8 cellular contexts compared by ENCODE assay signal in genomic region chr2:113587201-113587600, GRCh38. TPM values are rescaled to one million over a fixed set of nuclear protein-coding genes. Genes with fewer than 3 reads are reported as not detected.
A peak's percentile ranks its signal among the peaks of the same experiment; 100 is the strongest.
DNase-seq lines count a peak whose midpoint lies in the region; ATAC-seq and TF ChIP-seq lines count a peak whose summit lies in the region.
"Not testable (repeated sequence)": the region's sequence is repeated elsewhere in the genome, so short reads cannot be mapped to it uniquely, and the experiment has no call there.

No MANE protein-coding gene starts in this region.

- not testable (repeated sequence) for BruUV-seq in Panc1 (replicated peaks; lab: Mats Ljungman, UMichigan)

- CTCF ChIA-PET in Panc1 (lab: Charles Lee) = not testable (repeated sequence)

- intact Hi-C loops in Panc1 (cut with micrococcal nuclease; ENCODE audit: unreplicated experiment); head of caudate nucleus (cut with DNase I): not testable (repeated sequence)

- not testable (repeated sequence) for H3K4me1 ChIP-seq in Panc1 (ENCODE audit: control insufficient read depth, insufficient read depth, low read length)

- not testable (repeated sequence) for H3K27ac Mint-ChIP-seq in naive B cell

- not testable (repeated sequence) for ATAC-seq in Panc1; naive B cell (ENCODE audit: low read depth in 2 of 2)

- H3K27me3 Mint-ChIP-seq in naive B cell = not testable (repeated sequence)

- DNase-seq in A172 (ENCODE audit: low spot score) (peak; percentile 9), GM12865 (ENCODE audit: low read depth) (peak; percentile 41), Panc1 (ENCODE audit: low read depth, low spot score) (peak; percentile 36), brain microvascular endothelial cell (peak; percentile 64), head of caudate nucleus (peak; percentile 28 to 83 (median 64)), naive B cell (peak; percentile 45)
- DNase-seq in activated CD8-positive, alpha-beta memory T cell treated with anti-CD3 and anti-CD28 coated beads, Interleukin-2, amount 50 U/mL, for 24 hours (ENCODE audit: extremely low read depth) = peak; percentile 23
- DNase-seq in stimulated activated CD4-positive, alpha-beta T cell treated with anti-CD3 and anti-CD28 coated beads, Interleukin-4, amount 100 ng/mL, for 1 hour = peak; percentile 68

- TF ChIP-seq CTCF in GM12865 (IDR thresholded peaks at IDR 0.05; ENCODE audit: insufficient read depth, low read depth, low read length, missing control alignments) = peak; percentile 47
- peak; percentile 75 for TF ChIP-seq CTCF in Panc1 (IDR thresholded peaks at IDR 0.05)
- peak; percentile 68 for TF ChIP-seq CTCF in brain microvascular endothelial cell (IDR thresholded peaks at IDR 0.05; ENCODE audit: low read depth, low read length, missing control alignments)

- in situ Hi-C loops in Panc1 (cut with HindIII; ENCODE audit: low pct_unique_long_range_greater_than_20kb, low sequenced_read_pairs); brain microvascular endothelial cell (cut with HindIII; ENCODE audit: low pct_ligation_motif_present, low sequenced_read_pairs): not testable (repeated sequence)

- POLR2A ChIA-PET in Panc1 (lab: Charles Lee) = not testable (repeated sequence)

- H3K9me3 Mint-ChIP-seq in naive B cell = not testable (repeated sequence)

- H3K36me3 Mint-ChIP-seq in naive B cell = not testable (repeated sequence)

- peaks cover 19 to 25% (median 20%) of the 10 kb centered on the region in 3 donors for H3K4me1 Mint-ChIP-seq in naive B cell

- peak overlapping the region in 3 of 8 donors; percentile 40 to 62 (median 48) for H3K4me3 Mint-ChIP-seq in naive B cell

- not testable (repeated sequence) for H3K9me3 ChIP-seq in Panc1 (ENCODE audit: control insufficient read depth, insufficient read depth, low read depth, low read length)

- not testable (repeated sequence) for H3K27me3 ChIP-seq in Panc1 (ENCODE audit: control insufficient read depth, insufficient read depth, low read length); brain microvascular endothelial cell (replicated peaks)

- not testable (repeated sequence) for H3K27ac ChIP-seq in Panc1 (ENCODE audit: low read length); brain microvascular endothelial cell

- H3K36me3 ChIP-seq in Panc1 (ENCODE audit: control insufficient read depth, insufficient read depth, low read length); brain microvascular endothelial cell (replicated peaks): not testable (repeated sequence)

- not testable (repeated sequence) for H3K4me3 ChIP-seq in GM12865 (ENCODE audit: low read depth, low read length); Panc1 (ENCODE audit: low read depth in 2 of 2, low read length in 2 of 2); brain microvascular endothelial cell (ENCODE audit: low read depth, low read length)

RNA-seq across cellular contexts. Expression of gene RABL2A, which starts 39.9 kb away (rescaled TPM):
- 7.0 and 14.4 TPM in 2 replicates for total RNA-seq in A172 (2014; rRNA removed; shearing (Covaris generic))
- 21.4 TPM for total RNA-seq in Panc1 (2021; ENCODE audit: unreplicated experiment)
- polyA plus RNA-seq in Panc1 (2012; ENCODE audit: insufficient read length) = 19.8 TPM
- 10 to 100 TPM; 11.3 to 19.7 (median 16.6) TPM for polyA plus RNA-seq in naive B cell (ENCODE audit: low read depth in 6 of 6)

Comparison
In these comparisons a context has a peak if more than half of its experiments do, and no peak if none do; other contexts are left out.
1. DNase-seq: peak in every context shown above with its lines; median percentile 68 in stimulated activated CD4-positive, alpha-beta T cell treated with anti-CD3 and anti-CD28 coated beads, Interleukin-4, amount 100 ng/mL, for 1 hour; 64 in brain microvascular endothelial cell; 64 in head of caudate nucleus; 45 in naive B cell; 41 in GM12865; 36 in Panc1; 23 in activated CD8-positive, alpha-beta memory T cell treated with anti-CD3 and anti-CD28 coated beads, Interleukin-2, amount 50 U/mL, for 24 hours; 9 in A172.